ENCODE assay signal across 1 cellular context in genomic region chr22:28800308-28801041, GRCh38.
A peak's percentile ranks its signal among the peaks of the same experiment; 100 is the strongest.
TF ChIP-seq lines count a peak whose summit lies in the region.

TSS of gene XBP1 (minus strand) at chr22:28800569.

TF ChIP-seq in GM12878, 131 proteins besides CTCF, POLR2A, EP300 and RAD21 (continued from another document and continues in another):
- TF ChIP-seq PRDM15 (CRISPR knock-in tag; IDR thresholded peaks at IDR 0.05) (no peak), POLR2AphosphoS2 (IDR thresholded peaks at IDR 0.05; ENCODE audit: low read depth, low read length) (peak; percentile 88), NKRF (conservative IDR thresholded peaks at IDR 0.05) (peak; percentile 78), SREBF2 (IDR thresholded peaks at IDR 0.05; ENCODE audit: low read length) (no peak), ZNF207 (IDR thresholded peaks at IDR 0.05; ENCODE audit: borderline replicate concordance) (peak; percentile 49; the same call in 1 of the 2 replicates), KLF5 (IDR thresholded peaks at IDR 0.05; ENCODE audit: partially characterized antibody) (no peak), ZBTB11 (CRISPR knock-in tag; IDR thresholded peaks at IDR 0.05) (no peak), BACH1 (IDR thresholded peaks at IDR 0.05; ENCODE audit: borderline replicate concordance) (peak; percentile 90), ETV6 (conservative IDR thresholded peaks at IDR 0.05 in 1 of 2, IDR thresholded peaks at IDR 0.05 in 1 of 2; ENCODE audit: borderline replicate concordance in 1 of 2, low read depth in 1 of 2) (no peak), BCLAF1 (IDR thresholded peaks at IDR 0.05) (no peak), ELK1 (IDR thresholded peaks at IDR 0.05; ENCODE audit: low read depth, low read length) (no peak), CREB1 (IDR thresholded peaks at IDR 0.05; ENCODE audit: low read depth) (peak; percentile 83), CBFB (IDR thresholded peaks at IDR 0.05; ENCODE audit: low read depth) (peak; percentile 52; the same call in 1 of the 2 replicates), ZBED1 (IDR thresholded peaks at IDR 0.05; ENCODE audit: borderline replicate concordance) (0 out of 2 replicates have a peak, but pooled peaks have one; percentile 32), ASH2L (IDR thresholded peaks at IDR 0.05; ENCODE audit: borderline replicate concordance, low read depth) (no peak), SIX5 (IDR thresholded peaks at IDR 0.05; ENCODE audit: low read depth, low read length, severe bottlenecking) (no peak), NR2C1 (IDR thresholded peaks at IDR 0.05) (0 out of 2 replicates have a peak, but pooled peaks have one; percentile 30), NFXL1 (IDR thresholded peaks at IDR 0.05; ENCODE audit: borderline replicate concordance) (no peak), ZNF687 (IDR thresholded peaks at IDR 0.05) (peak; percentile 52; the same call in 1 of the 2 replicates), MAX (IDR thresholded peaks at IDR 0.05; ENCODE audit: low read depth, low read length) (peak; percentile 58; the same call in 1 of the 2 replicates), PAX8 (IDR thresholded peaks at IDR 0.05) (no peak), CEBPZ (IDR thresholded peaks at IDR 0.05; ENCODE audit: low read depth, low read length) (no peak), MEF2B (IDR thresholded peaks at IDR 0.05; ENCODE audit: partially characterized antibody, poor library complexity, severe bottlenecking) (no peak), RAD51 (IDR thresholded peaks at IDR 0.05) (no peak), RUNX3 (IDR thresholded peaks at IDR 0.05; ENCODE audit: low read length) (peak; percentile 37), SREBF1 (IDR thresholded peaks at IDR 0.05; ENCODE audit: low read length) (no peak), SP1 (IDR thresholded peaks at IDR 0.05; ENCODE audit: low read depth, low read length) (peak; percentile 87), ZNF217 (IDR thresholded peaks at IDR 0.05) (no peak), TCF12 (IDR thresholded peaks at IDR 0.05; ENCODE audit: low read depth, low read length) (no peak)
